In genomic region chr13:53217221-53217620, GRCh38 we compare ENCODE assay signal across 6 cellular contexts.
"Had no signal": no experiment of that assay in that cellular context is flagged by ENCODE, and none has a peak within 500 bp of the region (broad histone marks: within the 10 kb centered on the region; RNA-seq: fewer than 3 reads in every experiment).

No MANE protein-coding gene starts in this region.

- DNase-seq: GM23248, GOT3, H7, HFFc6, IMR-90, KG1 had no signal

- H3K27ac Mint-ChIP-seq: HFFc6 had no signal

- H3K4me3 Mint-ChIP-seq: HFFc6 had no signal
